ENCODE assay signal across 14 cellular contexts in the genomic region with DNA sequence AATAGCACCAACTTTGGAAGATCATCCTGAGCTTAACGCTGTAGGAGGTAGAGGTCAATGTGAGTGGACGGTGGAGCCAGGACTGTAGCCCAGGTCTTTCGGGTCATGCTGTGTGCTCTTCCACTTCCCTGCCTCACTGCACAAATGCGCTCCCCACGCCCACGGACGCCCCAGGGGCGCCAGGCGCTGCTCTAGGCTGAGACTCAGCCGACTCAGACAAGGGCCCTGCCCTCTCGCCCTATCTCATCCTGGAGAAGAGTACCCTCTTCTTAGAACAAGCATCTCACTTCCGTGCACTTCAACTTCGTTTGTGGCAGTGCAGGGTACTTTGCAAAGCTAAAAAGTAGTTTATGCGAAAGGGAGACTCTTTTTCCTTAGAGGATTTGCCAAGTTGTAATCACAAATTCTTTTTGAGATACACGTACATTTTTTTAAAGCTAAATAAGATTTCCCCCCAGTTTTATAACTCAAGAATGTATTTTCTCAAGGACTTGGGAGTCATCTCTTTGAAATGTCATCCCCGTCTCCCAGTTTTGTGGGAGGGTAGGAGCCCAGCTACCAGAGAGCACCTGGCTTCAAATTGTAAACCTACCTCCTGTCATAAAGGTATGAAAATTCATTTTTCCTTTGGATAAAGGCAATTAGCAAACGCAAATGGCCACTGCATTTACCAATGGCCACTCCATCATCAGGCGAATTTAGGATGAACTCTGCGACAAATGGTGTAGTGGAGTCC. TPM values are rescaled to one million over a fixed set of nuclear protein-coding genes. Genes with fewer than 3 reads are reported as not detected.
A peak's percentile ranks its signal among the peaks of the same experiment; 100 is the strongest.
DNase-seq lines count a peak whose midpoint lies in the region; ATAC-seq, FAIRE-seq and TF ChIP-seq lines count a peak whose summit lies in the region.
"Had no signal": no experiment of that assay in that cellular context is flagged by ENCODE, and none has a peak within 500 bp of the region (broad histone marks: within the 10 kb centered on the region; RNA-seq: fewer than 3 reads in every experiment).

No MANE protein-coding gene starts in this region.

- POLR2A ChIA-PET in A549 (lab: Yijun Ruan, JAX), result no interaction called here
- POLR2A ChIA-PET in activated CD4-positive, alpha-beta memory T cell treated with anti-CD3 and anti-CD28 coated beads, Interleukin-2, amount 10 ng/mL, durations not matched to agents 7 days and 5 days (lab: Charles Lee), result interaction anchor here (1.0 to 2.1 kb wide), 2 partner anchors 30 to 296 kb away, joined by 3 to 21 read pairs; a partner anchor contains a TSS

- TF ChIP-seq CTCF in A549 (IDR thresholded peaks at IDR 0.05) (no peak), Calu3 (IDR thresholded peaks at IDR 0.05; ENCODE audit: unreplicated experiment) (no peak), mesothelial cell of epicardium (IDR thresholded peaks at IDR 0.05; ENCODE audit: unreplicated experiment) (no peak)

- peaks cover 19% of the 10 kb centered on the region for H3K36me3 Mint-ChIP-seq in Calu3 (ENCODE audit: insufficient read depth, unreplicated experiment)
- H3K36me3 Mint-ChIP-seq in activated CD4-positive, alpha-beta memory T cell treated with anti-CD3 and anti-CD28 coated beads, Interleukin-2, amount 10 ng/mL, durations not matched to agents 7 days and 5 days (ENCODE audit: low read depth), result no peaks in the 10 kb centered on the region
- peaks cover 2% of the 10 kb centered on the region for H3K36me3 Mint-ChIP-seq in mesothelial cell of epicardium

- no peak overlapping the region for H3K27ac ChIP-seq in A549
- H3K27ac ChIP-seq: SJCRH30 had no signal

- H3K4me1 Mint-ChIP-seq in Calu3 (ENCODE audit: low read depth, unreplicated experiment), result peaks cover 22% of the 10 kb centered on the region
- peaks cover 47% of the 10 kb centered on the region for H3K4me1 Mint-ChIP-seq in activated CD4-positive, alpha-beta memory T cell treated with anti-CD3 and anti-CD28 coated beads, Interleukin-2, amount 10 ng/mL, durations not matched to agents 7 days and 5 days
- H3K4me1 Mint-ChIP-seq in mesothelial cell of epicardium, result peaks cover 28% of the 10 kb centered on the region

- peaks cover 40% of the 10 kb centered on the region for H3K4me1 ChIP-seq in A549
- H3K4me1 ChIP-seq: uterus had no signal

- no peak for DNase-seq in A549 (ENCODE audit: low read depth in 1 of 2, low spot score in 1 of 2)
- no peak for DNase-seq in Calu3
- DNase-seq in activated CD4-positive, alpha-beta memory T cell treated with anti-CD3 and anti-CD28 coated beads, Interleukin-2, amount 10 ng/mL, durations not matched to agents 7 days and 5 days, result peak; percentile 22
- DNase-seq in mesothelial cell of epicardium (ENCODE audit: low spot score in 2 of 2, unreplicated experiment in 2 of 2), result no peak
- no peak for DNase-seq in hippocampal formation (lab: John Stamatoyannopoulos, UW)
- no peak for DNase-seq in islet precursor cell
- DNase-seq in NCI-H2029 (lab: John Stamatoyannopoulos, UW), result no peak
- DNase-seq in NCI-H1092 treated with DMSO at 0.1 percent for 48 hours (lab: John Stamatoyannopoulos, UW), result no peak
- DNase-seq: body of pancreas, midbrain, NCI-H345, SJCRH30, uterus had no signal

- H3K27ac Mint-ChIP-seq in Calu3 (ENCODE audit: unreplicated experiment), result no peak overlapping the region
- H3K27ac Mint-ChIP-seq in activated CD4-positive, alpha-beta memory T cell treated with anti-CD3 and anti-CD28 coated beads, Interleukin-2, amount 10 ng/mL, durations not matched to agents 7 days and 5 days, result no peak overlapping the region
- H3K27ac Mint-ChIP-seq in mesothelial cell of epicardium, result no peak overlapping the region

- H3K4me3 Mint-ChIP-seq in Calu3 (ENCODE audit: low read depth, unreplicated experiment) (peak overlapping the region; percentile 81), mesothelial cell of epicardium (peak overlapping the region; percentile 79)
- peak overlapping the region; percentile 74 for H3K4me3 Mint-ChIP-seq in activated CD4-positive, alpha-beta memory T cell treated with anti-CD3 and anti-CD28 coated beads, Interleukin-2, amount 10 ng/mL, durations not matched to agents 7 days and 5 days

- no peak for TF ChIP-seq EP300 in A549 (IDR thresholded peaks at IDR 0.05)

- intact Hi-C loops in Calu3 (cut with micrococcal nuclease; ENCODE audit: unreplicated experiment), result no loop called here

- TF ChIP-seq POLR2A in A549 (IDR thresholded peaks at IDR 0.05; ENCODE audit: low read length), result no peak

- H3K9me3 ChIP-seq in A549, result no peaks in the 10 kb centered on the region
- H3K9me3 ChIP-seq: body of pancreas, HAP-1, SJCRH30, uterus had no signal

- TF ChIP-seq RAD21 in A549 (conservative IDR thresholded peaks at IDR 0.05 in 1 of 2, IDR thresholded peaks at IDR 0.05 in 1 of 2), result no peak

- no TSS peak for BruUV-seq in Calu3 (replicated peaks; lab: Mats Ljungman, UMichigan)

- no peak overlapping the region for H3K4me3 ChIP-seq in A549
- H3K4me3 ChIP-seq: body of pancreas had no signal

- peak overlapping the region; percentile 94; the same call in 1 of the 3 replicates for H3K4me2 ChIP-seq in A549

- no peak for FAIRE-seq in A549 (lab: Jason Lieb, UNC)

- H3K27me3 Mint-ChIP-seq in Calu3 (ENCODE audit: unreplicated experiment), result peaks cover 23% of the 10 kb centered on the region
- H3K27me3 Mint-ChIP-seq in activated CD4-positive, alpha-beta memory T cell treated with anti-CD3 and anti-CD28 coated beads, Interleukin-2, amount 10 ng/mL, durations not matched to agents 7 days and 5 days, result peaks cover 45% of the 10 kb centered on the region
- peaks cover 49% of the 10 kb centered on the region for H3K27me3 Mint-ChIP-seq in mesothelial cell of epicardium (ENCODE audit: low read depth)

- WGBS in A549 (ENCODE audit: missing lambda C conversion rate), result 93% methylated on average over 17 of the region's 19 CpGs

- H3K9me3 Mint-ChIP-seq in Calu3 (ENCODE audit: low read depth, unreplicated experiment) (no peaks in the 10 kb centered on the region), mesothelial cell of epicardium (no peaks in the 10 kb centered on the region)
- H3K9me3 Mint-ChIP-seq in activated CD4-positive, alpha-beta memory T cell treated with anti-CD3 and anti-CD28 coated beads, Interleukin-2, amount 10 ng/mL, durations not matched to agents 7 days and 5 days, result no peaks in the 10 kb centered on the region

- no peak for ATAC-seq in A549
- ATAC-seq: body of pancreas had no signal

- CTCF ChIA-PET in A549 (lab: Yijun Ruan, JAX) (interaction anchor here (1.0 to 1.7 kb wide), 3 partner anchors 12 to 253 kb away, joined by 3 to 6 read pairs (median 5); no protein-coding TSS in a partner anchor), Calu3 (lab: Charles Lee) (interaction anchor here (0.8 kb wide), 1 partner anchor 13 kb away, joined by 3 read pairs; no protein-coding TSS in a partner anchor)
- CTCF ChIA-PET in activated CD4-positive, alpha-beta memory T cell treated with anti-CD3 and anti-CD28 coated beads, Interleukin-2, amount 10 ng/mL, durations not matched to agents 7 days and 5 days (lab: Charles Lee), result interaction anchor here (0.6 to 1.6 kb wide), 3 partner anchors 13 to 29 kb away, joined by 4 to 7 read pairs (median 6); a partner anchor contains a TSS

TF ChIP-seq in A549, 52 proteins besides CTCF, POLR2A, EP300 and RAD21 (continues in another document):
- TF ChIP-seq ESRRA (IDR thresholded peaks at IDR 0.05; ENCODE audit: borderline replicate concordance, low read length), result no peak
- TF ChIP-seq BHLHE40 (IDR thresholded peaks at IDR 0.05; ENCODE audit: low read depth, low read length), result no peak
- TF ChIP-seq, protein P1, sequence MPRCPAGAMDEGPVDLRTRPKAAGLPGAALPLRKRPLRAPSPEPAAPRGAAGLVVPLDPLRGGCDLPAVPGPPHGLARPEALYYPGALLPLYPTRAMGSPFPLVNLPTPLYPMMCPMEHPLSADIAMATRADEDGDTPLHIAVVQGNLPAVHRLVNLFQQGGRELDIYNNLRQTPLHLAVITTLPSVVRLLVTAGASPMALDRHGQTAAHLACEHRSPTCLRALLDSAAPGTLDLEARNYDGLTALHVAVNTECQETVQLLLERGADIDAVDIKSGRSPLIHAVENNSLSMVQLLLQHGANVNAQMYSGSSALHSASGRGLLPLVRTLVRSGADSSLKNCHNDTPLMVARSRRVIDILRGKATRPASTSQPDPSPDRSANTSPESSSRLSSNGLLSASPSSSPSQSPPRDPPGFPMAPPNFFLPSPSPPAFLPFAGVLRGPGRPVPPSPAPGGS (IDR thresholded peaks at IDR 0.05), result no peak
- TF ChIP-seq KDM1A (IDR thresholded peaks at IDR 0.05; ENCODE audit: low read depth), result no peak
- no peak for TF ChIP-seq TFCP2L1 (CRISPR knock-in tag; IDR thresholded peaks at IDR 0.05)
- TF ChIP-seq ZC3H11A (IDR thresholded peaks at IDR 0.05), result no peak
- TF ChIP-seq CHD2 (IDR thresholded peaks at IDR 0.05; ENCODE audit: low read length, partially characterized antibody), result no peak

RNA-seq across cellular contexts. Expression of a gene that starts 1.2 kb away (rescaled TPM):
- polyA plus RNA-seq in A549 (2011; rRNA removed) (8.6 and 10.8 TPM in 2 replicates), A549 (2017; fragmentation: RNase III; extraction: RNeasy Plus Mini Kit Qiagen cat#74134 plus additional on column Dnase treatment) (10.0 to 10.4 TPM (median 10.3 TPM) in 3 replicates)
- polyA plus RNA-seq in A549 (2012; cell fraction: cytosol; rRNA removed), result 8.9 and 10.0 TPM in 2 replicates
- polyA plus RNA-seq in A549 (2012; cell fraction: nucleus; rRNA removed), result 14.3 and 16.5 TPM in 2 replicates
- 1.2 and 2.4 TPM in 2 replicates for polyA minus RNA-seq in A549 (2011; rRNA and poly(A)+ RNA removed)
- total RNA-seq in Calu3 (2022) (5.8 and 6.8 TPM in 2 replicates), mesothelial cell of epicardium (19.7 to 22.6 TPM (median 20.4 TPM) in 3 replicates)
- 1 to 10 TPM; 2.2 to 2.3 TPM for total RNA-seq in activated CD4-positive, alpha-beta memory T cell treated with anti-CD3 and anti-CD28 coated beads, Interleukin-2, amount 10 ng/mL, durations not matched to agents 7 days and 5 days
- total RNA-seq: body of pancreas had no signal

RNA-seq across cellular contexts. Expression of a gene that starts 29.5 kb away (rescaled TPM):
- 36.5 and 56.4 TPM in 2 replicates for polyA plus RNA-seq in A549 (2011; rRNA removed)
- polyA plus RNA-seq in A549 (2012; cell fraction: cytosol; rRNA removed), result 22.8 and 23.3 TPM in 2 replicates
- polyA plus RNA-seq in A549 (2012; cell fraction: nucleus; rRNA removed), result 19.3 and 27.7 TPM in 2 replicates
- 33.7 to 37.8 TPM (median 33.8 TPM) in 3 replicates for polyA plus RNA-seq in A549 (2017; fragmentation: RNase III; extraction: RNeasy Plus Mini Kit Qiagen cat#74134 plus additional on column Dnase treatment)
- 25.9 and 28.7 TPM in 2 replicates for polyA minus RNA-seq in A549 (2011; rRNA and poly(A)+ RNA removed)
- total RNA-seq in Calu3 (2022), result 55.1 and 59.2 TPM in 2 replicates
- total RNA-seq in activated CD4-positive, alpha-beta memory T cell treated with anti-CD3 and anti-CD28 coated beads, Interleukin-2, amount 10 ng/mL, durations not matched to agents 7 days and 5 days, result 10 to 100 TPM; 31.9 to 32.8 TPM
- 45.5 to 48.5 TPM (median 47.7 TPM) in 3 replicates for total RNA-seq in mesothelial cell of epicardium
